8 cellular contexts compared by ENCODE assay signal in the genomic region with DNA sequence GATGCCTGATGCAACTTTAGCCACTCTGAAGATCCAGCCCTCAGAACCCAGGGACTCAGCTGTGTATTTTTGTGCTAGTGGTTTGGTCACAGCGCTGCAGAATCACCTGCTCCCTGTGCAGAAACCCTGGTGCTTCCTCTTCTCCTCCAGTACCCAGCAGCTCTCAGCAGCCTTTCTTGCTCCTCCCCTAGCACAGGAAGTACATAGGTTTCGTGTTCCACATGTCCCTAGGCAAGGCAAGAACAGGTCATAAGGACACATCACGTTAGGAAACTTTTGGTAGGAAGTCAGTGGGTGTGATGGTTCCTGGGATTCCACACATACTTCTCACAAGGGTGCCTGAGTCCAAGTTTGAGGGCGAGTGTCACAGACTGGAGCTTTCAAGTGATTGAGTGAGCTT.
DNase-seq lines count a peak whose midpoint lies in the region; ATAC-seq and FAIRE-seq lines count a peak whose summit lies in the region.

No MANE protein-coding gene starts in this region.

- H3K27ac ChIP-seq in small intestine (ENCODE audit: low read depth in 1 of 2, low read length in 1 of 2): no peak overlapping the region

- POLR2A ChIA-PET in activated CD4-positive, alpha-beta T cell treated with anti-CD3 and anti-CD28 coated beads for 36 hours (lab: Charles Lee): interaction anchor here (0.5 to 0.7 kb wide), 3 partner anchors 9 to 247 kb away, joined by 3 to 6 read pairs (median 5); no protein-coding TSS in a partner anchor

- intact Hi-C loops in activated CD4-positive, alpha-beta T cell treated with anti-CD3 and anti-CD28 coated beads for 36 hours (cut with DNase I, micrococcal nuclease): loop anchor here in 1 of 2 experiments (5.0 kb wide), 1 partner anchor 44 kb away; no protein-coding TSS in a partner anchor

- H3K9me3 Mint-ChIP-seq in activated CD4-positive, alpha-beta T cell treated with anti-CD3 and anti-CD28 coated beads for 36 hours (ENCODE audit: low read depth): no peaks in the 10 kb centered on the region

- no peak for FAIRE-seq in small intestine (lab: Jason Lieb, UNC)

- H3K9me3 ChIP-seq in small intestine (ENCODE audit: control insufficient read depth, low read depth): no peaks in the 10 kb centered on the region

- no peaks in the 10 kb centered on the region for H3K36me3 ChIP-seq in small intestine (ENCODE audit: control insufficient read depth in 2 of 2, insufficient read depth in 2 of 2, low read length in 2 of 2)

- no peaks in the 10 kb centered on the region for H3K27me3 Mint-ChIP-seq in activated CD4-positive, alpha-beta T cell treated with anti-CD3 and anti-CD28 coated beads for 36 hours

- 58 to 80% (median 73%) methylated on average over 4 of the region's 4 CpGs for WGBS in small intestine, 3 donors

- H3K27ac Mint-ChIP-seq in activated CD4-positive, alpha-beta T cell treated with anti-CD3 and anti-CD28 coated beads for 36 hours: peak overlapping the region; percentile 78

- CTCF ChIA-PET in activated CD4-positive, alpha-beta T cell treated with anti-CD3 and anti-CD28 coated beads for 36 hours (lab: Charles Lee): interaction anchor here (2.2 to 4.8 kb wide), 2 partner anchors 22 to 23 kb away, joined by 6 to 17 read pairs; no protein-coding TSS in a partner anchor

- H3K4me3 Mint-ChIP-seq in activated CD4-positive, alpha-beta T cell treated with anti-CD3 and anti-CD28 coated beads for 36 hours: peak overlapping the region; percentile 27

- no peaks in the 10 kb centered on the region for H3K4me1 ChIP-seq in small intestine (ENCODE audit: control insufficient read depth in 2 of 2, insufficient read depth in 1 of 2, low read depth in 1 of 2, low read length in 1 of 2)

- no peaks in the 10 kb centered on the region for H3K36me3 Mint-ChIP-seq in activated CD4-positive, alpha-beta T cell treated with anti-CD3 and anti-CD28 coated beads for 36 hours (ENCODE audit: low read depth)

- peaks cover 34% of the 10 kb centered on the region for H3K4me1 Mint-ChIP-seq in activated CD4-positive, alpha-beta T cell treated with anti-CD3 and anti-CD28 coated beads for 36 hours

- H3K27me3 ChIP-seq in small intestine (ENCODE audit: control insufficient read depth in 2 of 2, insufficient read depth in 2 of 2, low read length in 2 of 2): no peaks in the 10 kb centered on the region

- ATAC-seq in activated CD4-positive, alpha-beta T cell treated with anti-CD3 and anti-CD28 coated beads for 36 hours: peak; percentile 80
- ATAC-seq in HG02885 (IDR thresholded peaks at IDR 0.05; ENCODE audit: poor library complexity, unreplicated experiment): peak; percentile 75

- peak; percentile 41 for DNase-seq in activated CD4-positive, alpha-beta T cell treated with anti-CD3 and anti-CD28 coated beads for 36 hours
- DNase-seq in activated CD4-positive, alpha-beta T cell treated with anti-CD3 and anti-CD28 coated beads for 1 hour: no peak
- peak; percentile 69 for DNase-seq in RPMI7951 (ENCODE audit: low read depth)
- peak; percentile 65 for DNase-seq in islet precursor cell
- no peak for DNase-seq in DMS53 (lab: John Stamatoyannopoulos, UW)
- DNase-seq in small intestine: no peak
- no peak for DNase-seq in midbrain (lab: John Stamatoyannopoulos, UW)

- H3K4me3 ChIP-seq in small intestine (ENCODE audit: low read depth in 1 of 2, low read length in 2 of 2): no peak overlapping the region

Comparison
In these comparisons a context has a peak if more than half of its experiments do, and no peak if none do; other contexts are left out.
1. DNase-seq: peak in activated CD4-positive, alpha-beta T cell treated with anti-CD3 and anti-CD28 coated beads for 36 hours (single experiment), RPMI7951 (single experiment) and islet precursor cell (single experiment); none in activated CD4-positive, alpha-beta T cell treated with anti-CD3 and anti-CD28 coated beads for 1 hour (single experiment), DMS53 (single experiment), small intestine (single experiment) and midbrain (single experiment).